8 cellular contexts compared by ENCODE assay signal in genomic region chr14:21023817-21024667, GRCh38. TPM values are rescaled to one million over a fixed set of nuclear protein-coding genes. Genes with fewer than 3 reads are reported as not detected.
A peak's percentile ranks its signal among the peaks of the same experiment; 100 is the strongest.
DNase-seq lines count a peak whose midpoint lies in the region; ATAC-seq and TF ChIP-seq lines count a peak whose summit lies in the region.

No MANE protein-coding gene starts in this region.

- H3K27me3 Mint-ChIP-seq in T-helper 17 cell (no peaks in the 10 kb centered on the region), nephron (ENCODE audit: low read depth) (peaks cover 2% of the 10 kb centered on the region)

- H3K27me3 ChIP-seq in BLaER1, result no peaks in the 10 kb centered on the region

- H3K4me2 ChIP-seq in BLaER1, result peak overlapping the region; percentile 94

- H3K27ac Mint-ChIP-seq in T-helper 17 cell (peak overlapping the region; percentile 74), nephron (peak overlapping the region; percentile 27 to 87 (median 56))

- DNase-seq in T-helper 17 cell (no peak), epithelial cell of esophagus (ENCODE audit: low read depth) (no peak), glomerular visceral epithelial cell (ENCODE audit: extremely low spot score) (no peak), NCI-H1417 treated with DMSO at 0.1 percent for 48 hours (lab: John Stamatoyannopoulos, UW) (no peak), DMS 273 (lab: John Stamatoyannopoulos, UW; ENCODE audit: unreplicated experiment) (no peak)

- H3K9ac ChIP-seq in BLaER1, result peak overlapping the region; percentile 82

- peak overlapping the region; percentile 73 for H3K27ac ChIP-seq in BLaER1

- H3K36me3 ChIP-seq in BLaER1, result peaks cover 12% of the 10 kb centered on the region

- H3K4me3 Mint-ChIP-seq in T-helper 17 cell (peak overlapping the region; percentile 95), nephron (peak overlapping the region; percentile 80 to 94 (median 93))

- ATAC-seq in T-helper 17 cell, result peak; percentile 24
- ATAC-seq in GM21381 (IDR thresholded peaks at IDR 0.05; ENCODE audit: unreplicated experiment), result no peak

- H3K9me3 Mint-ChIP-seq in nephron, result no peaks in the 10 kb centered on the region

- H3K4me3 ChIP-seq in BLaER1 (peak overlapping the region; percentile 78), epithelial cell of esophagus (ENCODE audit: low read length) (peak overlapping the region; percentile 64)

- H3K36me3 Mint-ChIP-seq in T-helper 17 cell (ENCODE audit: low read depth) (peaks cover 6% of the 10 kb centered on the region), nephron (ENCODE audit: low read depth) (peaks cover 26% of the 10 kb centered on the region)

- peaks cover 30% of the 10 kb centered on the region for H3K4me1 ChIP-seq in BLaER1

- no peaks in the 10 kb centered on the region for H4K20me1 ChIP-seq in BLaER1

- TF ChIP-seq CTCF in epithelial cell of esophagus (IDR thresholded peaks at IDR 0.05; ENCODE audit: insufficient read depth, low read depth, low read length, missing control alignments), result no peak
- no peak for TF ChIP-seq CTCF in nephron (IDR thresholded peaks at IDR 0.05; ENCODE audit: unreplicated experiment in 3 of 3)

- no peaks in the 10 kb centered on the region for H3K9me3 ChIP-seq in BLaER1
- no peaks in the 10 kb centered on the region for H3K9me3 ChIP-seq in T-helper 17 cell (ENCODE audit: control insufficient read depth, low read length, poor library complexity, severe bottlenecking)

- H3K4me1 Mint-ChIP-seq in T-helper 17 cell, result peaks cover 21% of the 10 kb centered on the region
- H3K4me1 Mint-ChIP-seq in nephron, result peaks cover 38% of the 10 kb centered on the region

RNA-seq across cellular contexts. Expression of gene NDRG2, which starts 0.8 kb away (rescaled TPM):
- 10 to 100 TPM; 29.8 to 38.2 TPM for total RNA-seq in T-helper 17 cell

RNA-seq across cellular contexts. Expression of gene TPPP2, which starts 6.0 kb away (rescaled TPM):
- total RNA-seq in T-helper 17 cell, result not detected

RNA-seq across cellular contexts. Expression of gene RNASE13, which starts 10.6 kb away (rescaled TPM):
- not detected for total RNA-seq in T-helper 17 cell

RNA-seq across cellular contexts. Expression of gene RNASE7, which starts 18.1 kb away (rescaled TPM):
- not detected for total RNA-seq in T-helper 17 cell

RNA-seq across cellular contexts. Expression of gene SLC39A2, which starts 24.9 kb away (rescaled TPM):
- not detected for total RNA-seq in T-helper 17 cell
